8 cellular contexts compared by ENCODE assay signal in the genomic region with DNA sequence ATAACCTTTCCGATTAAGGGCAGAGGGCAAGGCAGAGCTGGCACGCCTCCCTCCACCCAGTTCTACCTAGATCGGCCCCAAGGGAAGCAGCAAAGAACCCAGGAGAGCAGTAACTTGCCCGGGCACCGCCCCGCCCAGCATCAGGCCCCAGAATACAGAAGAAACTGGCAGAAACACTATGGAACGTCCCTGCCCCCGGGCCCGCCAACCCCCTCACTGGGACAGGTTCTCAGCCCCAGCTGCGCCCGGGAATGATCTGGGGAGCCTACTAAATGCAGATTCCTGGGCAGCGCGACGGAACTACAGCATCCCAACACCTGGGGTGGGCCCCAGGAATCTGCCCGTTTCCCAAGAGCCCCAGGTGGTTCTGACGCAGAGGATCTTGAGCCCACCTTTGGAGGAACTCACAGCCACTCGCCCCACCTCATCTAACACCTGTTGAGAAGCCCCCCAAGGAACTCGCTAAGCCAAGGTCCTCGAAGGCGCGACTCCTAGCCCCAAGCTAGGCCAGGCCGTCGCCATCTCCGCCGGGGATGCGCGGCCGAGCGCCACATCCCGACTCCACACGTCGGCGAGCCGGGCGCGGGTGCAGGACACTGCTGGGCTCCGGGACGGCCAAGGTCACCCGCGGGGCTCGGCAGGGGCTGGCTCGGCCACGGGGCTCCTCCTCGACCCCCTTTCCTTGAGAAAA. TPM values are rescaled to one million over a fixed set of nuclear protein-coding genes. Genes with fewer than 3 reads are reported as not detected.
DNase-seq lines count a peak whose midpoint lies in the region; ATAC-seq, FAIRE-seq and TF ChIP-seq lines count a peak whose summit lies in the region.

No MANE protein-coding gene starts in this region.

- peak; percentile 36 for ATAC-seq in GM12878
- no peak for ATAC-seq in stimulated activated naive CD8-positive, alpha-beta T cell treated with anti-CD3 and anti-CD28 coated beads, Interleukin-15, Interleukin-2, amounts not matched to agents 100 U/mL and 50 U/mL, for 24 hours

- H3K4me1 ChIP-seq in GM12878 (ENCODE audit: control insufficient read depth, insufficient read depth, low read length): peaks cover 11% of the 10 kb centered on the region

- intact Hi-C loops in GM12878 (cut with micrococcal nuclease; ENCODE audit: unreplicated experiment): no loop called here

- no peaks in the 10 kb centered on the region; a peak in 1 of 4 replicates for H3K27me3 ChIP-seq in GM12878 (replicated peaks in 1 of 2; ENCODE audit: control insufficient read depth in 2 of 2, insufficient read depth in 2 of 2, low read length in 1 of 2)

- H3K4me3 ChIP-seq in GM12878: peak overlapping the region; percentile 70

- SMC1A ChIA-PET in GM12878 (lab: Charles Lee; ENCODE audit: uncharacterized antibody, unreplicated experiment): interaction anchor here (0.9 to 1.9 kb wide), 3 partner anchors 32 to 79 kb away, joined by 3 to 6 read pairs (median 3); no protein-coding TSS in a partner anchor

- CTCF ChIA-PET in GM12878 (lab: Yijun Ruan, JAX): interaction anchor here (1.4 to 2.7 kb wide), 3 partner anchors 13 to 31 kb away, joined by 4 to 21 read pairs (median 8); no protein-coding TSS in a partner anchor

- H3K9ac ChIP-seq in GM12878 (ENCODE audit: control insufficient read depth, insufficient read depth, low read length): peak overlapping the region; percentile 60; the same call in 1 of the 2 replicates

- H2AFZ ChIP-seq in GM12878 (ENCODE audit: control insufficient read depth, low read depth, low read length): peak overlapping the region; percentile 6

- TF ChIP-seq CTCF in GM12878 (IDR thresholded peaks at IDR 0.05 in 2 of 3, conservative IDR thresholded peaks at IDR 0.05 in 1 of 3; ENCODE audit: control insufficient read depth in 2 of 3, extremely low read depth in 1 of 3, insufficient read depth in 1 of 3, low read depth in 3 of 3, low read length in 3 of 3): no peak

- peak; percentile 18 for DNase-seq in stimulated activated CD4-positive, alpha-beta T cell treated with anti-CD3 and anti-CD28 coated beads, Interleukin-12 subunit alpha, Interleukin-12 subunit beta, amount 100 ng/mL, for 4 hours
- DNase-seq in stimulated activated CD4-positive, alpha-beta T cell treated with anti-CD3 and anti-CD28 coated beads, Interleukin-4, amount 100 ng/mL, for 24 hours: no peak
- DNase-seq in GM12878 (ENCODE audit: low read depth, low spot score) (no peak), islet precursor cell (peak; percentile 52), MV-4-11 (lab: John Stamatoyannopoulos, UW) (no peak), germinal center (ENCODE audit: low spot score) (no peak), NCI-H1694 treated with DMSO at 0.1 percent for 48 hours (lab: John Stamatoyannopoulos, UW) (no peak)
- DNase-seq in stimulated activated naive CD8-positive, alpha-beta T cell treated with anti-CD3 and anti-CD28 coated beads, Interleukin-15, Interleukin-2, amounts not matched to agents 100 U/mL and 50 U/mL, for 24 hours: peak; percentile 27

- RAD21 ChIA-PET in GM12878 (lab: Charles Lee; ENCODE audit: unreplicated experiment): no interaction called here

- peaks cover 18% of the 10 kb centered on the region for H3K79me2 ChIP-seq in GM12878 (ENCODE audit: control insufficient read depth, insufficient read depth, low read length)

- no peak for TF ChIP-seq EP300 in GM12878 (IDR thresholded peaks at IDR 0.05; ENCODE audit: borderline replicate concordance in 1 of 2, control insufficient read depth in 1 of 2, low read depth in 2 of 2, low read length in 2 of 2)

- no peak for FAIRE-seq in GM12878 (lab: Jason Lieb, UNC)

- H3K27ac ChIP-seq in GM12878 (ENCODE audit: control insufficient read depth, insufficient read depth): no peak overlapping the region; the same call in 1 of the 2 replicates

- H3K9me3 ChIP-seq in GM12878 (replicated peaks; ENCODE audit: control insufficient read depth, insufficient read depth, low read length): peaks cover 12% of the 10 kb centered on the region

- TF ChIP-seq RAD21 in GM12878 (IDR thresholded peaks at IDR 0.05; ENCODE audit: insufficient read depth, low read depth, low read length): no peak

- H3K4me2 ChIP-seq in GM12878 (ENCODE audit: control insufficient read depth, insufficient read depth): peak overlapping the region; percentile 36

- in situ Hi-C loops in GM12878 (cut with MboI): loop anchor here (10.0 kb wide), 1 partner anchor 57 kb away; no protein-coding TSS in a partner anchor

- BruUV-seq in GM12878 (replicated peaks; lab: Mats Ljungman, UMichigan): no TSS peak

- 49% methylated on average over 35 of the region's 44 CpGs for WGBS in GM12878 (ENCODE audit: insufficient coverage, insufficient replicate concordance, low lambda C conversion rate, missing lambda C conversion rate)

- no peaks in the 10 kb centered on the region for H4K20me1 ChIP-seq in GM12878 (ENCODE audit: control insufficient read depth, insufficient read depth)

- peaks cover 0 to 2% of the 10 kb centered on the region in 2 experiments; a peak in 1 of 4 replicates for H3K36me3 ChIP-seq in GM12878 (ENCODE audit: control insufficient read depth in 2 of 2, insufficient read depth in 2 of 2, low read length in 1 of 2)

- no peak for TF ChIP-seq POLR2A in GM12878 (IDR thresholded peaks at IDR 0.05; ENCODE audit: low read depth, low read length)

- POLR2A ChIA-PET in GM12878 (lab: Charles Lee): interaction anchor here (1.7 to 2.3 kb wide), 2 partner anchors 32 to 79 kb away, joined by 6 to 9 read pairs; no protein-coding TSS in a partner anchor

TF ChIP-seq in GM12878, 131 proteins besides CTCF, POLR2A, EP300 and RAD21:
- 0 out of 2 replicates have a peak, but pooled peaks have one; percentile 27 for TF ChIP-seq GATAD2B (conservative IDR thresholded peaks at IDR 0.05; ENCODE audit: low read depth)
- TF ChIP-seq IKZF1 (conservative IDR thresholded peaks at IDR 0.05): peak; percentile 24; the same call in 1 of the 2 replicates
- no peak for TF ChIP-seq ZBTB11 (CRISPR knock-in tag; IDR thresholded peaks at IDR 0.05)

RNA-seq across cellular contexts. Expression of gene CDIP1, which starts 1.1 kb away (rescaled TPM):
- total RNA-seq in GM12878 (2013; cell fraction: nucleolus; rRNA removed): 11.0 and 13.8 TPM in 2 replicates
- total RNA-seq in GM12878 (2014; rRNA removed) (14.2 and 15.6 TPM in 2 replicates), GM12878 (2014; rRNA removed; fragmentation: Illumina TruSeq; extraction: Trizol) (7.6 and 9.1 TPM in 2 replicates), GM12878 (2021) (27.8 and 28.2 TPM in 2 replicates)
- polyA plus RNA-seq in GM12878 (2011; ENCODE audit: low read depth): 7.1 TPM
- polyA plus RNA-seq in GM12878 (2011; rRNA removed) (3.1 and 11.0 TPM in 2 replicates), GM12878 (2014; fragmentation: Illumina TruSeq; extraction: Trizol) (10.3 and 17.5 TPM in 2 replicates), GM12878 (2014; fragmentation: Nextera tagmentation; extraction: Ambion mirVana) (1 to 10 TPM; 6.1 to 7.2 TPM), GM12878 (2014; rRNA removed) (11.5 and 12.0 TPM in 2 replicates), GM12878 (2016; fragmentation: Nextera tagmentation; extraction: Ambion mirVana) (10 to 100 TPM; 29.4 to 32.4 TPM)
- polyA plus RNA-seq in GM12878 (2011; cell fraction: cytosol; rRNA removed): 10.3 and 14.9 TPM in 2 replicates
- polyA plus RNA-seq in GM12878 (2011; cell fraction: nucleus; rRNA removed): 16.2 and 17.7 TPM in 2 replicates
- 15.1 and 15.2 TPM in 2 replicates for polyA plus RNA-seq in GM12878 (2012)
- 8.3 and 8.5 TPM in 2 replicates for polyA minus RNA-seq in GM12878 (2011; rRNA and poly(A)+ RNA removed)
- polyA minus RNA-seq in GM12878 (2011; cell fraction: cytosol; rRNA and poly(A)+ RNA removed): 8.6 TPM in 2 replicates
- 5.6 and 6.6 TPM in 2 replicates for polyA minus RNA-seq in GM12878 (2011; cell fraction: nucleus; rRNA and poly(A)+ RNA removed)

RNA-seq across cellular contexts. Expression of gene C16orf96, which starts 18.6 kb away (rescaled TPM):
- total RNA-seq in GM12878 (2013; cell fraction: nucleolus; rRNA removed): 0.22 and 0.35 TPM in 2 replicates
- total RNA-seq in GM12878 (2014; rRNA removed): not detected in 2 replicates
- total RNA-seq in GM12878 (2014; rRNA removed; fragmentation: Illumina TruSeq; extraction: Trizol): not detected in 2 replicates
- total RNA-seq in GM12878 (2021): 0.05 and 0.08 TPM in 2 replicates
- polyA plus RNA-seq in GM12878 (2011; ENCODE audit: low read depth): not detected
- 0.01 TPM in 1 of 2 replicates, not detected in the other for polyA plus RNA-seq in GM12878 (2011; rRNA removed)
- 0.01 TPM in 1 of 2 replicates, not detected in the other for polyA plus RNA-seq in GM12878 (2011; cell fraction: cytosol; rRNA removed)
- polyA plus RNA-seq in GM12878 (2011; cell fraction: nucleus; rRNA removed): 0.04 TPM in 2 replicates
- polyA plus RNA-seq in GM12878 (2012): 0.06 TPM in 1 of 2 replicates, not detected in the other
- 0.01 TPM in 1 of 2 replicates, not detected in the other for polyA plus RNA-seq in GM12878 (2014; fragmentation: Illumina TruSeq; extraction: Trizol)
- not detected for polyA plus RNA-seq in GM12878 (2014; fragmentation: Nextera tagmentation; extraction: Ambion mirVana)
- polyA plus RNA-seq in GM12878 (2014; rRNA removed): 0.04 TPM in 1 of 2 replicates, not detected in the other
- polyA plus RNA-seq in GM12878 (2016; fragmentation: Nextera tagmentation; extraction: Ambion mirVana): not detected
- 0.15 TPM in 1 of 2 replicates, not detected in the other for polyA minus RNA-seq in GM12878 (2011; rRNA and poly(A)+ RNA removed)
- polyA minus RNA-seq in GM12878 (2011; cell fraction: cytosol; rRNA and poly(A)+ RNA removed): not detected in 2 replicates
- not detected in 2 replicates for polyA minus RNA-seq in GM12878 (2011; cell fraction: nucleus; rRNA and poly(A)+ RNA removed)

Comparison
In these comparisons a context has a peak if more than half of its experiments do, and no peak if none do; other contexts are left out.
1. DNase-seq: peak in stimulated activated CD4-positive, alpha-beta T cell treated with anti-CD3 and anti-CD28 coated beads, Interleukin-12 subunit alpha, Interleukin-12 subunit beta, amount 100 ng/mL, for 4 hours (single experiment), islet precursor cell (single experiment) and stimulated activated naive CD8-positive, alpha-beta T cell treated with anti-CD3 and anti-CD28 coated beads, Interleukin-15, Interleukin-2, amounts not matched to agents 100 U/mL and 50 U/mL, for 24 hours (single experiment); none in stimulated activated CD4-positive, alpha-beta T cell treated with anti-CD3 and anti-CD28 coated beads, Interleukin-4, amount 100 ng/mL, for 24 hours (single experiment), GM12878 (single experiment), MV-4-11 (single experiment), germinal center (single experiment) and NCI-H1694 treated with DMSO at 0.1 percent for 48 hours (single experiment).